12 cellular contexts compared by ENCODE assay signal in the genomic region with DNA sequence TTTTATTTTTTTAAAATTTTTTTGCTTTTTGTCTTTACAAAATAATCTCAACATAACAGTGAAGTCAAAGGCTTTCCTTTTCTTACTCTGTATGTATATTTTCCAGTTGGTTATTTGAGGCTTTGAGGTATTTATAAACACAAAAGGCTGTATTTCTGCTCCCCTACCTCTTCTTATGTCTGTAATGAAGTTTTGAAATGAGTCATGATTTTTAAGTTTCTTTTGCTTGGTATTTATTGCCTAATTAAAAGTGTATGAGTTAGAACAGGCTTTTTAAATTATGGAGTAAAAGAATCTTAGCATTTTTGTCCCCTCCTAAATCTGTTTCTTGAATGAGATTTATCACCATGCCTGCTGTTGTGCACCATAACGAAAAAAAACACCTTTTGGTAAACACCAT.
DNase-seq lines count a peak whose midpoint lies in the region; ATAC-seq and TF ChIP-seq lines count a peak whose summit lies in the region.
"Had no signal": no experiment of that assay in that cellular context is flagged by ENCODE, and none has a peak within 500 bp of the region (broad histone marks: within the 10 kb centered on the region; RNA-seq: fewer than 3 reads in every experiment).

No MANE protein-coding gene starts in this region.

- H3K27ac Mint-ChIP-seq in activated CD8-positive, alpha-beta T cell treated with anti-CD3 and anti-CD28 coated beads, Interleukin-2, amount 10 ng/mL, durations not matched to agents 7 days and 5 days = peak overlapping the region; percentile 89
- H3K27ac Mint-ChIP-seq: HFFc6 had no signal

- H3K36me3 ChIP-seq in BE2C = no peaks in the 10 kb centered on the region

- ATAC-seq in GM18498 (IDR thresholded peaks at IDR 0.05; ENCODE audit: unreplicated experiment) (peak; percentile 47), GM19463 (IDR thresholded peaks at IDR 0.05; ENCODE audit: unreplicated experiment) (peak; percentile 42), HG03097 (IDR thresholded peaks at IDR 0.05; ENCODE audit: low FRiP score, unreplicated experiment) (peak; percentile 20)
- peak; percentile 47 for ATAC-seq in activated CD8-positive, alpha-beta T cell treated with anti-CD3 and anti-CD28 coated beads, Interleukin-2, amount 10 ng/mL, durations not matched to agents 7 days and 5 days

- no peak for TF ChIP-seq CTCF in BE2C (IDR thresholded peaks at IDR 0.05; ENCODE audit: low read depth, low read length)

- peaks cover 62% of the 10 kb centered on the region for H3K4me1 Mint-ChIP-seq in activated CD8-positive, alpha-beta T cell treated with anti-CD3 and anti-CD28 coated beads, Interleukin-2, amount 10 ng/mL, durations not matched to agents 7 days and 5 days (ENCODE audit: low read depth)

- intact Hi-C loops in head of caudate nucleus (cut with DNase I) = no loop called here

- no peak overlapping the region for H3K4me3 ChIP-seq in BE2C (ENCODE audit: low read depth, low read length)

- H3K9me3 ChIP-seq in BE2C = no peaks in the 10 kb centered on the region

- no peaks in the 10 kb centered on the region for H3K27me3 Mint-ChIP-seq in activated CD8-positive, alpha-beta T cell treated with anti-CD3 and anti-CD28 coated beads, Interleukin-2, amount 10 ng/mL, durations not matched to agents 7 days and 5 days (ENCODE audit: low read depth)

- H3K9me3 Mint-ChIP-seq in activated CD8-positive, alpha-beta T cell treated with anti-CD3 and anti-CD28 coated beads, Interleukin-2, amount 10 ng/mL, durations not matched to agents 7 days and 5 days (ENCODE audit: insufficient read depth) = no peaks in the 10 kb centered on the region
- H3K9me3 Mint-ChIP-seq: HFFc6 had no signal

- H3K36me3 Mint-ChIP-seq in activated CD8-positive, alpha-beta T cell treated with anti-CD3 and anti-CD28 coated beads, Interleukin-2, amount 10 ng/mL, durations not matched to agents 7 days and 5 days (ENCODE audit: low read depth) = peaks cover 60% of the 10 kb centered on the region

- peak overlapping the region; percentile 63 for H3K4me3 Mint-ChIP-seq in activated CD8-positive, alpha-beta T cell treated with anti-CD3 and anti-CD28 coated beads, Interleukin-2, amount 10 ng/mL, durations not matched to agents 7 days and 5 days
- H3K4me3 Mint-ChIP-seq: HFFc6 had no signal

- POLR2A ChIA-PET in activated CD8-positive, alpha-beta T cell treated with anti-CD3 and anti-CD28 coated beads, Interleukin-2, amount 10 ng/mL, durations not matched to agents 7 days and 5 days (lab: Charles Lee) = no interaction called here

- CTCF ChIA-PET in activated CD8-positive, alpha-beta T cell treated with anti-CD3 and anti-CD28 coated beads, Interleukin-2, amount 10 ng/mL, durations not matched to agents 7 days and 5 days (lab: Charles Lee) = interaction anchor here (0.6 to 1.8 kb wide), 5 partner anchors 13 to 231 kb away, joined by 3 to 5 read pairs (median 4); no protein-coding TSS in a partner anchor

- H3K4me1 ChIP-seq in BE2C = no peaks in the 10 kb centered on the region

- DNase-seq in activated CD8-positive, alpha-beta T cell treated with anti-CD3 and anti-CD28 coated beads, Interleukin-2, amount 10 ng/mL, durations not matched to agents 7 days and 5 days = no peak
- DNase-seq in BE2C = no peak
- DNase-seq in NCI-H1092 (lab: John Stamatoyannopoulos, UW) = no peak
- no peak for DNase-seq in head of caudate nucleus
- no peak for DNase-seq in NCI-H2227 treated with DMSO at 0.1 percent for 48 hours (lab: John Stamatoyannopoulos, UW)
- DNase-seq: activated CD8-positive, alpha-beta memory T cell treated with anti-CD3 and anti-CD28 coated beads, Interleukin-2, amount 50 U/mL, for 4 hours; dermis blood vessel endothelial cell; HFFc6; RPMI8226 had no signal

- no peaks in the 10 kb centered on the region for H3K27me3 ChIP-seq in BE2C
